Comparison of ENCODE assay signal across 24 cellular contexts in genomic region chr19:6015841-6016545, GRCh38.
"Had no signal": no experiment of that assay in that cellular context is flagged by ENCODE, and none has a peak within 500 bp of the region (broad histone marks: within the 10 kb centered on the region; RNA-seq: fewer than 3 reads in every experiment).

No MANE protein-coding gene starts in this region.

- H3K4me2 ChIP-seq: KMS-11 had no signal

- ATAC-seq: activated CD8-positive, alpha-beta T cell treated with anti-CD3 and anti-CD28 coated beads, Interleukin-2, amount 10 ng/mL, durations not matched to agents 7 days and 5 days had no signal

- H3K9ac ChIP-seq: KMS-11 had no signal

- H3K36me3 Mint-ChIP-seq: activated naive CD4-positive, alpha-beta T cell treated with anti-CD3 and anti-CD28 coated beads, Interleukin-2, amount 10 ng/mL, durations not matched to agents 7 days and 5 days; activated naive CD8-positive, alpha-beta T cell treated with anti-CD3 and anti-CD28 coated beads for 36 hours had no signal

- H3K27ac Mint-ChIP-seq: activated CD8-positive, alpha-beta T cell treated with anti-CD3 and anti-CD28 coated beads, Interleukin-2, amount 10 ng/mL, durations not matched to agents 7 days and 5 days; activated naive CD4-positive, alpha-beta T cell treated with anti-CD3 and anti-CD28 coated beads, Interleukin-2, amount 10 ng/mL, durations not matched to agents 7 days and 5 days; activated naive CD8-positive, alpha-beta T cell treated with anti-CD3 and anti-CD28 coated beads for 36 hours had no signal

- H3K27me3 ChIP-seq: breast epithelium had no signal

- H3K9me3 ChIP-seq: breast epithelium had no signal

- H3K4me1 Mint-ChIP-seq: activated naive CD8-positive, alpha-beta T cell treated with anti-CD3 and anti-CD28 coated beads for 36 hours had no signal

- H3K4me3 Mint-ChIP-seq: activated CD8-positive, alpha-beta T cell treated with anti-CD3 and anti-CD28 coated beads, Interleukin-2, amount 10 ng/mL, durations not matched to agents 7 days and 5 days; activated naive CD4-positive, alpha-beta T cell treated with anti-CD3 and anti-CD28 coated beads, Interleukin-2, amount 10 ng/mL, durations not matched to agents 7 days and 5 days; activated naive CD8-positive, alpha-beta T cell treated with anti-CD3 and anti-CD28 coated beads for 36 hours had no signal

- H3K4me1 ChIP-seq: breast epithelium had no signal

- H3K36me3 ChIP-seq: breast epithelium had no signal

- H3K27ac ChIP-seq: breast epithelium, KMS-11 had no signal

- H3K9me3 Mint-ChIP-seq: activated naive CD4-positive, alpha-beta T cell treated with anti-CD3 and anti-CD28 coated beads, Interleukin-2, amount 10 ng/mL, durations not matched to agents 7 days and 5 days; activated naive CD8-positive, alpha-beta T cell treated with anti-CD3 and anti-CD28 coated beads for 36 hours had no signal

- DNase-seq: activated CD4-positive, alpha-beta T cell treated with anti-CD3 and anti-CD28 coated beads for 48 hours; activated CD4-positive, alpha-beta T cell treated with anti-CD3 and anti-CD28 coated beads, Interleukin-2, amount 50 U/mL, for 4 hours; activated CD4-positive, CD25-positive, alpha-beta regulatory T cell treated with anti-CD3 and anti-CD28 coated beads, Interleukin-2, amount 50 U/mL, for 72 hours; activated CD8-positive, alpha-beta memory T cell treated with anti-CD3 and anti-CD28 coated beads, Interleukin-2, amount 50 U/mL, for 48 hours; activated CD8-positive, alpha-beta T cell treated with anti-CD3 and anti-CD28 coated beads, Interleukin-2, amount 10 ng/mL, durations not matched to agents 7 days and 5 days; activated gamma-delta T cell treated with Interleukin-2 at 50 U/mL for 16 hours; activated naive CD4-positive, alpha-beta T cell treated with anti-CD3 and anti-CD28 coated beads, Interleukin-2, amount 10 ng/mL, durations not matched to agents 7 days and 5 days; activated naive CD8-positive, alpha-beta T cell treated with anti-CD3 and anti-CD28 coated beads for 36 hours; activated T-cell treated with anti-CD3 and anti-CD28 coated beads, Interleukin-2, amount 50 U/mL, for 1 hour; anterior cingulate cortex; caudate nucleus; NCI-H1092 treated with DMSO at 0.1 percent for 48 hours; NCI-H1417 treated with DMSO at 0.1 percent for 48 hours; NCI-H1694; NCI-H2029; NCI-H2107; NCI-H2171 treated with DMSO at 0.1 percent for 48 hours; NCI-H226; NCI-H526; NCI-H774; SIG-M5; T-helper 1 cell had no signal

- H3K4me3 ChIP-seq: breast epithelium had no signal
